Comparison of ENCODE assay signal across 18 cellular contexts in the genomic region with DNA sequence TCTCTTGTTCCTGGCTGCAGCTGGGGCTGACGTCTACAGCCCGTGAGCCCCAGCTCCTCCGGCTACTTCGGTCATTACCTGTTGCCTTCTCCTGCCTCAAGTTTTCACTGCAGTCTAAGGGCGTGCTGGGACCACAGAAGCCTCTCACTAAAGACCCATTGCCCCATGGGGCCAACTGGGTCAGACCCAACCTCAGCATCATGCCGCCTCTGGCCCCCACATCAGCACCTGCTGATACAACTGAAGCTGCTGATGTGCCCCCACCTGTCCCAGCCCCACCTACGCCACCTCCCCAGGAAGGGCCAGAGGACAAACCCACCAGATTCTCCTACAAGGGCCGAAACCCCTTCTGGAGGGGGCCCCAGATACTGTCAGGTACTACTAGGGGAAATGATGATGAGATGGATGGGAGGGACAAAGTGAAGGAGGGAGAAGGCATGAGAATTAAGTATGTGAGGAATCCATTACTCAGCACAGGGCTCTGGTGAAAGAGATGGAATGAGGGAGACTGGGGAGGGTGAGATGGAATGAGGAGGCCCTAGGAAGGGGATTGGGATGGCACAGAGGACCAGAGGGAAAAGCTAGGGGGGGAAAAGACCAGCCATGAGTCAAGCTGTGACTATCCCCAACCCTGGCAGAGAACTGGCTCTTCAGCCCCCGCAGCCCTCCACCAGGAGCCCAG. TPM values are rescaled to one million over a fixed set of nuclear protein-coding genes. Genes with fewer than 3 reads are reported as not detected.
"Had no signal": no experiment of that assay in that cellular context is flagged by ENCODE, and none has a peak within 500 bp of the region (broad histone marks: within the 10 kb centered on the region; RNA-seq: fewer than 3 reads in every experiment).

No MANE protein-coding gene starts in this region.

- H3K27ac Mint-ChIP-seq: activated naive CD4-positive, alpha-beta T cell treated with anti-CD3 and anti-CD28 coated beads, Interleukin-2, amount 50 U/mL, for 72 hours; stimulated activated naive CD8-positive, alpha-beta T cell treated with anti-CD3 and anti-CD28 coated beads, Interleukin-15, Interleukin-2, amounts not matched to agents 100 ng/mL and 50 ng/mL, for 24 hours had no signal

- H3K4me1 ChIP-seq: heart left ventricle had no signal

- H3K9me3 ChIP-seq: heart left ventricle, ovary, thoracic aorta had no signal

- H3K27me3 ChIP-seq: heart left ventricle, ovary had no signal

- H3K36me3 ChIP-seq: ovary had no signal

- H3K4me3 ChIP-seq: heart left ventricle, ovary, thoracic aorta had no signal

- H3K27me3 Mint-ChIP-seq: stimulated activated naive CD8-positive, alpha-beta T cell treated with anti-CD3 and anti-CD28 coated beads, Interleukin-15, Interleukin-2, amounts not matched to agents 100 ng/mL and 50 ng/mL, for 24 hours had no signal

- H3K27ac ChIP-seq: heart left ventricle, ovary, thoracic aorta had no signal

- H3K9me3 Mint-ChIP-seq: activated naive CD4-positive, alpha-beta T cell treated with anti-CD3 and anti-CD28 coated beads, Interleukin-2, amount 50 U/mL, for 72 hours; stimulated activated naive CD8-positive, alpha-beta T cell treated with anti-CD3 and anti-CD28 coated beads, Interleukin-15, Interleukin-2, amounts not matched to agents 100 ng/mL and 50 ng/mL, for 24 hours had no signal

- ATAC-seq: activated naive CD4-positive, alpha-beta T cell treated with anti-CD3 and anti-CD28 coated beads, Interleukin-2, amount 50 U/mL, for 72 hours; esophagus mucosa; heart left ventricle had no signal

- DNase-seq: activated CD4-positive, alpha-beta T cell treated with anti-CD3 and anti-CD28 coated beads, Interleukin-2, amount 50 U/mL, for 1 hour; activated effector memory CD4-positive, alpha-beta T cell treated with Interleukin-2 at 50 U/mL for 16 hours; activated T-cell treated with anti-CD3 and anti-CD28 coated beads, Interleukin-2, amount 50 U/mL, for 1 hour; foreskin melanocyte; heart left ventricle; islet precursor cell; ovary; stimulated activated CD4-positive, alpha-beta T cell treated with anti-CD3 and anti-CD28 coated beads, Interleukin-2, amount 100 ng/mL, for 48 hours; T-helper 2 cell had no signal

- H3K4me3 Mint-ChIP-seq: stimulated activated naive CD8-positive, alpha-beta T cell treated with anti-CD3 and anti-CD28 coated beads, Interleukin-15, Interleukin-2, amounts not matched to agents 100 ng/mL and 50 ng/mL, for 24 hours had no signal

RNA-seq across cellular contexts. Expression of gene C11orf42, which starts 5.1 kb away (rescaled TPM):
- total RNA-seq: activated naive CD4-positive, alpha-beta T cell treated with anti-CD3 and anti-CD28 coated beads, Interleukin-2, amount 50 U/mL, for 72 hours; bronchial epithelial cell; esophagus mucosa; heart left ventricle; liver; mesenteric fat pad; ovary; thoracic aorta; ureter had no signal
- polyA plus RNA-seq: heart left ventricle, liver, neural cell, ovary had no signal

RNA-seq across cellular contexts. Expression of gene OR52W1, which starts 11.4 kb away (rescaled TPM):
- total RNA-seq: activated naive CD4-positive, alpha-beta T cell treated with anti-CD3 and anti-CD28 coated beads, Interleukin-2, amount 50 U/mL, for 72 hours; bronchial epithelial cell; esophagus mucosa; heart left ventricle; liver; mesenteric fat pad; ovary; thoracic aorta; ureter had no signal
- polyA plus RNA-seq: heart left ventricle, liver, neural cell, ovary had no signal

RNA-seq across cellular contexts. Expression of gene CNGA4, which starts 28.5 kb away (rescaled TPM):
- total RNA-seq: heart left ventricle, liver, mesenteric fat pad, thoracic aorta had no signal
- polyA plus RNA-seq: neural cell had no signal

RNA-seq across cellular contexts. Expression of gene OR52B2, which starts 40.3 kb away (rescaled TPM):
- total RNA-seq: activated naive CD4-positive, alpha-beta T cell treated with anti-CD3 and anti-CD28 coated beads, Interleukin-2, amount 50 U/mL, for 72 hours; bronchial epithelial cell; esophagus mucosa; heart left ventricle; mesenteric fat pad; ovary; thoracic aorta; ureter had no signal
- polyA plus RNA-seq: heart left ventricle, liver, neural cell, ovary had no signal
